In genomic region chr4:101284546-101284945, GRCh38 we compare ENCODE assay signal across 1 cellular context.
TF ChIP-seq lines count a peak whose summit lies in the region.

No MANE protein-coding gene starts in this region.

TF ChIP-seq in SK-N-SH treated with all-trans-retinoic acid at 6 μM for 48 hours, 23 proteins besides CTCF, POLR2A, EP300 and RAD21 (continued from another document):
- no peak for TF ChIP-seq TSHZ2 (CRISPR knock-in tag; IDR thresholded peaks at IDR 0.05)
- TF ChIP-seq ISL1 (CRISPR knock-in tag; IDR thresholded peaks at IDR 0.05) = no peak
- TF ChIP-seq GLIS3 (CRISPR knock-in tag; IDR thresholded peaks at IDR 0.05) = no peak
